8 cellular contexts compared by ENCODE assay signal in the genomic region with DNA sequence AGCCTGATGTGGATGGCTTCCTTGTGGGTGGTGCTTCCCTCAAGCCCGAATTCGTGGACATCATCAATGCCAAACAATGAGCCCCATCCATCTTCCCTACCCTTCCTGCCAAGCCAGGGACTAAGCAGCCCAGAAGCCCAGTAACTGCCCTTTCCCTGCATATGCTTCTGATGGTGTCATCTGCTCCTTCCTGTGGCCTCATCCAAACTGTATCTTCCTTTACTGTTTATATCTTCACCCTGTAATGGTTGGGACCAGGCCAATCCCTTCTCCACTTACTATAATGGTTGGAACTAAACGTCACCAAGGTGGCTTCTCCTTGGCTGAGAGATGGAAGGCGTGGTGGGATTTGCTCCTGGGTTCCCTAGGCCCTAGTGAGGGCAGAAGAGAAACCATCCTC. TPM values are rescaled to one million over a fixed set of nuclear protein-coding genes. Genes with fewer than 3 reads are reported as not detected.
DNase-seq lines count a peak whose midpoint lies in the region; TF ChIP-seq lines count a peak whose summit lies in the region.
"Not testable (repeated sequence)": the region's sequence is repeated elsewhere in the genome, so short reads cannot be mapped to it uniquely, and the experiment has no call there.
"Had no signal": no experiment of that assay in that cellular context is flagged by ENCODE, and none has a peak within 500 bp of the region (broad histone marks: within the 10 kb centered on the region; RNA-seq: fewer than 3 reads in every experiment).

No MANE protein-coding gene starts in this region.

- H3K27ac ChIP-seq in RWPE1: peak overlapping the region; percentile 84
- not testable (repeated sequence) for H3K27ac ChIP-seq in mammary epithelial cell (ENCODE audit: insufficient read depth, low read depth, low read length)

- POLR2A ChIA-PET in RWPE1 (lab: Yijun Ruan, JAX; ENCODE audit: low non-redundant PET): not testable (repeated sequence)

- H3K27me3 ChIP-seq in mammary epithelial cell (ENCODE audit: insufficient read depth, low read length): not testable (repeated sequence)

- dilution Hi-C loops in mammary epithelial cell (cut with HindIII; ENCODE audit: low sequenced_read_pairs): not testable (repeated sequence)

- not testable (repeated sequence) for H4K20me1 ChIP-seq in mammary epithelial cell (ENCODE audit: insufficient read depth, low read length)

- WGBS in mammary epithelial cell (ENCODE audit: low coverage, missing lambda C conversion rate): 63% methylated on average over 4 of the region's 4 CpGs

- H3K27ac Mint-ChIP-seq in activated T-cell treated with anti-CD3 and anti-CD28 coated beads, Interleukin-2, amount 50 U/mL, for 24 hours: peak overlapping the region; percentile 97
- H3K27ac Mint-ChIP-seq in immature natural killer cell: peak overlapping the region in 4 of 6 donors; percentile 33 to 49 (median 41)
- peak overlapping the region; percentile 89 for H3K27ac Mint-ChIP-seq in type B pancreatic cell

- not testable (repeated sequence) for H3K9me3 ChIP-seq in mammary epithelial cell (replicated peaks; ENCODE audit: insufficient read depth, low read length)

- intact Hi-C loops in mammary epithelial cell (cut with micrococcal nuclease): not testable (repeated sequence)

- H2AFZ ChIP-seq in mammary epithelial cell (ENCODE audit: low read depth, low read length): not testable (repeated sequence)

- CTCF ChIA-PET in RWPE1 (lab: Yijun Ruan, JAX) (interaction anchor here (0.6 to 2.0 kb wide), 4 partner anchors 21 to 348 kb away, joined by 3 to 12 read pairs (median 3); no protein-coding TSS in a partner anchor), mammary epithelial cell (lab: Charles Lee; ENCODE audit: low non-redundant PET) (interaction anchor here (0.6 to 1.4 kb wide), 2 partner anchors 18 to 148 kb away, joined by 3 to 10 read pairs; partner anchors contain the start of genes LPCAT3 and USP5)

- H3K4me3 ChIP-seq in mammary epithelial cell (replicated peaks in 1 of 3; ENCODE audit: insufficient read depth in 1 of 3, low read depth in 2 of 3, low read length in 3 of 3): not testable (repeated sequence)

- not testable (repeated sequence) for H3K4me2 ChIP-seq in mammary epithelial cell (ENCODE audit: insufficient read depth, low read depth, low read length)

- peaks cover 60% of the 10 kb centered on the region for H3K4me1 Mint-ChIP-seq in activated T-cell treated with anti-CD3 and anti-CD28 coated beads, Interleukin-2, amount 50 U/mL, for 24 hours (ENCODE audit: low read depth)
- peaks cover 57 to 59% of the 10 kb centered on the region in 2 donors for H3K4me1 Mint-ChIP-seq in immature natural killer cell
- peaks cover 31% of the 10 kb centered on the region for H3K4me1 Mint-ChIP-seq in type B pancreatic cell (ENCODE audit: unreplicated experiment)

- H3K36me3 ChIP-seq in mammary epithelial cell (ENCODE audit: insufficient read depth, low read length): not testable (repeated sequence)

- peaks cover 85% of the 10 kb centered on the region for H3K36me3 Mint-ChIP-seq in activated T-cell treated with anti-CD3 and anti-CD28 coated beads, Interleukin-2, amount 50 U/mL, for 24 hours (ENCODE audit: low read depth)
- H3K36me3 Mint-ChIP-seq in immature natural killer cell (peaks cover 0 to 13% (median 4%) of the 10 kb centered on the region in 3 donors), type B pancreatic cell (peaks cover 27% of the 10 kb centered on the region)

- H3K4me3 Mint-ChIP-seq in activated T-cell treated with anti-CD3 and anti-CD28 coated beads, Interleukin-2, amount 50 U/mL, for 24 hours: peak overlapping the region; percentile 95
- H3K4me3 Mint-ChIP-seq in immature natural killer cell (peak overlapping the region in 4 of 5 donors; percentile 14 to 64 (median 58)), type B pancreatic cell (peak overlapping the region; percentile 89)

- peaks cover 51% of the 10 kb centered on the region for H3K79me2 ChIP-seq in mammary epithelial cell (ENCODE audit: insufficient read depth, low read length)

- not testable (repeated sequence) for TF ChIP-seq CTCF in RWPE1 (conservative IDR thresholded peaks at IDR 0.05; ENCODE audit: low read depth); mammary epithelial cell (conservative IDR thresholded peaks at IDR 0.05 in 1 of 2, IDR thresholded peaks at IDR 0.05 in 1 of 2; ENCODE audit: extremely low read depth in 1 of 2, insufficient read depth in 1 of 2, low read depth in 1 of 2, low read length in 2 of 2); type B pancreatic cell (conservative IDR thresholded peaks at IDR 0.05)

- not testable (repeated sequence) for H3K9me3 Mint-ChIP-seq in activated T-cell treated with anti-CD3 and anti-CD28 coated beads, Interleukin-2, amount 50 U/mL, for 24 hours; immature natural killer cell; type B pancreatic cell

- BruUV-seq in mammary epithelial cell (replicated peaks; lab: Mats Ljungman, UMichigan): TSS peak; percentile 37

- H3K4me1 ChIP-seq in mammary epithelial cell (ENCODE audit: insufficient read depth, low read length): peaks cover 50% of the 10 kb centered on the region

- not testable (repeated sequence) for H3K27me3 Mint-ChIP-seq in activated T-cell treated with anti-CD3 and anti-CD28 coated beads, Interleukin-2, amount 50 U/mL, for 24 hours; immature natural killer cell (ENCODE audit: low read depth in 3 of 3); type B pancreatic cell

- not testable (repeated sequence) for H3K9ac ChIP-seq in mammary epithelial cell (ENCODE audit: insufficient read depth, low read length)

- DNase-seq in EH (ENCODE audit: low read depth): peak; percentile 38
- not testable (repeated sequence) for DNase-seq in RWPE1 (ENCODE audit: low spot score); activated T-cell treated with anti-CD3 and anti-CD28 coated beads, Interleukin-2, amount 50 U/mL, for 24 hours; mammary epithelial cell; immature natural killer cell; type B pancreatic cell (ENCODE audit: extremely low spot score, unreplicated experiment)

- in situ Hi-C loops in mammary epithelial cell (cut with MboI; ENCODE audit: low sequenced_read_pairs in 2 of 2): not testable (repeated sequence)

RNA-seq across cellular contexts. Expression of gene SPSB2, which starts 2.8 kb away (rescaled TPM):
- total RNA-seq in mammary epithelial cell (1 to 10 TPM; 7.8 to 9.8 TPM), type B pancreatic cell (ENCODE audit: low replicate concordance) (6.5 and 13.9 TPM in 2 replicates)
- polyA plus RNA-seq in mammary epithelial cell (2.9 TPM), immature natural killer cell (10 to 100 TPM; 11.2 to 17.0 (median 11.4) TPM)
- 2.5 TPM for polyA minus RNA-seq in mammary epithelial cell

RNA-seq across cellular contexts. Expression of gene TPI1, which starts 3.0 kb away (rescaled TPM):
- total RNA-seq in mammary epithelial cell (100 to 1,000 TPM; 407 to 974 TPM), type B pancreatic cell (ENCODE audit: low replicate concordance) (565 and 954 TPM in 2 replicates)
- polyA plus RNA-seq in mammary epithelial cell (2,366 TPM), immature natural killer cell (1,000 to 10,000 TPM in 1 of 3 donors, 100 to 1,000 TPM in 2; 801 to 1,209 (median 811) TPM)
- polyA minus RNA-seq in mammary epithelial cell: 2,241 TPM

RNA-seq across cellular contexts. Expression of gene USP5, which starts 18.4 kb away (rescaled TPM):
- total RNA-seq in mammary epithelial cell: 100 to 1,000 TPM in 1 of 2 donors, 10 to 100 TPM in 1; 79.4 to 128 TPM
- 72.1 TPM for polyA plus RNA-seq in mammary epithelial cell
- polyA minus RNA-seq in mammary epithelial cell: 134 TPM
- 10 to 100 TPM; 41.3 to 54.0 (median 52.0) TPM for polyA plus RNA-seq in immature natural killer cell
- total RNA-seq in type B pancreatic cell (ENCODE audit: low replicate concordance): 121 and 198 TPM in 2 replicates

RNA-seq across cellular contexts. Expression of gene CDCA3, which starts 19.2 kb away (rescaled TPM):
- total RNA-seq in mammary epithelial cell (10 to 100 TPM in 1 of 2 donors, 1 to 10 TPM in 1; 1.8 to 33.2 TPM), type B pancreatic cell (ENCODE audit: low replicate concordance) (31.7 and 33.5 TPM in 2 replicates)
- polyA plus RNA-seq in mammary epithelial cell (60.2 TPM), immature natural killer cell (1 to 10 TPM in 1 of 3 donors, under 1 TPM in 1, not detected in 1; 0.99 to 1.5 TPM)
- polyA minus RNA-seq in mammary epithelial cell: 26.3 TPM

RNA-seq across cellular contexts. Expression of gene GNB3, which starts 29.6 kb away (rescaled TPM):
- under 1 TPM in 1 of 2 donors, not detected in 1; 0.40 TPM for total RNA-seq in mammary epithelial cell
- polyA plus RNA-seq in mammary epithelial cell: 0.10 TPM
- not detected for polyA minus RNA-seq in mammary epithelial cell
- not detected for polyA plus RNA-seq in immature natural killer cell
- total RNA-seq in type B pancreatic cell (ENCODE audit: low replicate concordance): 6.3 and 25.2 TPM in 2 replicates
- total RNA-seq: SJSA1 had no signal
- polyA plus RNA-seq: CD14-positive monocyte had no signal

Comparison
In these comparisons a context has a peak if more than half of its experiments do, and no peak if none do; other contexts are left out.
1. H3K27ac Mint-ChIP-seq: peak in every context shown above with its lines; median percentile 97 in activated T-cell treated with anti-CD3 and anti-CD28 coated beads, Interleukin-2, amount 50 U/mL, for 24 hours; 89 in type B pancreatic cell; 41 in immature natural killer cell.